12 cellular contexts compared by ENCODE assay signal in genomic region chr5:175908207-175908980, GRCh38. TPM values are rescaled to one million over a fixed set of nuclear protein-coding genes. Genes with fewer than 3 reads are reported as not detected.
A peak's percentile ranks its signal among the peaks of the same experiment; 100 is the strongest.
DNase-seq lines count a peak whose midpoint lies in the region; ATAC-seq, FAIRE-seq and TF ChIP-seq lines count a peak whose summit lies in the region.
"Not testable (repeated sequence)": the region's sequence is repeated elsewhere in the genome, so short reads cannot be mapped to it uniquely, and the experiment has no call there.
"Had no signal": no experiment of that assay in that cellular context is flagged by ENCODE, and none has a peak within 500 bp of the region (broad histone marks: within the 10 kb centered on the region; RNA-seq: fewer than 3 reads in every experiment).

No MANE protein-coding gene starts in this region.

- H3K27me3 ChIP-seq in BLaER1 treated with 17β-estradiol and CSF1 and Interleukin-3, amounts not matched to agents 10 nM and 100 nM; PC-3 (ENCODE audit: low read length); heart right ventricle; right lobe of liver; pancreas: not testable (repeated sequence)

- H3F3A ChIP-seq in PC-3 (ENCODE audit: low read length, unreplicated experiment) = not testable (repeated sequence)

- H3K4me1 Mint-ChIP-seq in stimulated activated naive B cell treated with anti-CD40 and anti-IgM and Interleukin-4, amounts not matched to agents 10 μg/mL and 1 μg/mL and 100 μg/mL, for 72 hours = not testable (repeated sequence)

- CTCF ChIA-PET in PC-3 (lab: Charles Lee) = not testable (repeated sequence)

- not testable (repeated sequence) for H3K9me3 ChIP-seq in BLaER1 treated with 17β-estradiol and CSF1 and Interleukin-3, amounts not matched to agents 10 nM and 100 nM (replicated peaks in 1 of 11); PC-3 (ENCODE audit: low read length); heart right ventricle; right lobe of liver; pancreas

- FAIRE-seq in pancreas (lab: Jason Lieb, UNC) = not testable (repeated sequence)

- TF ChIP-seq CTCF in PC-3 (conservative IDR thresholded peaks at IDR 0.05; ENCODE audit: low read depth, low read length); heart right ventricle (IDR thresholded peaks at IDR 0.05); right lobe of liver (IDR thresholded peaks at IDR 0.05); pancreas (IDR thresholded peaks at IDR 0.05): not testable (repeated sequence)

- not testable (repeated sequence) for H3K36me3 ChIP-seq in BLaER1 treated with 17β-estradiol and CSF1 and Interleukin-3, amounts not matched to agents 10 nM and 100 nM; PC-3 (ENCODE audit: low read depth, low read length); heart right ventricle; right lobe of liver; pancreas

- H3K9me3 Mint-ChIP-seq in stimulated activated naive B cell treated with anti-CD40 and anti-IgM and Interleukin-4, amounts not matched to agents 10 μg/mL and 1 μg/mL and 100 μg/mL, for 72 hours = not testable (repeated sequence)

- H3K36me3 Mint-ChIP-seq in stimulated activated naive B cell treated with anti-CD40 and anti-IgM and Interleukin-4, amounts not matched to agents 10 μg/mL and 1 μg/mL and 100 μg/mL, for 72 hours = peaks cover 5 to 15% of the 10 kb centered on the region in 2 donors

- not testable (repeated sequence) for H3K27me3 Mint-ChIP-seq in stimulated activated naive B cell treated with anti-CD40 and anti-IgM and Interleukin-4, amounts not matched to agents 10 μg/mL and 1 μg/mL and 100 μg/mL, for 72 hours

- BruUV-seq in PC-3 (replicated peaks; lab: Mats Ljungman, UMichigan) = not testable (repeated sequence)

- H2AFZ ChIP-seq in PC-3 (ENCODE audit: low read length) = not testable (repeated sequence)

- H3K4me1 ChIP-seq in BLaER1 treated with 17β-estradiol and CSF1 and Interleukin-3, amounts not matched to agents 10 nM and 100 nM = peaks cover 0 to 24% (median 13%) of the 10 kb centered on the region in 10 experiments; a peak in 14 of 20 replicates
- H3K4me1 ChIP-seq in PC-3 (ENCODE audit: insufficient read depth, low read length); heart right ventricle; right lobe of liver; pancreas: not testable (repeated sequence)

- H3K4me2 ChIP-seq in BLaER1 treated with 17β-estradiol and CSF1 and Interleukin-3, amounts not matched to agents 10 nM and 100 nM = peak overlapping the region in 8 of 11 experiments; percentile 44 to 65 (median 56); a peak in 15 of 22 replicates
- not testable (repeated sequence) for H3K4me2 ChIP-seq in PC-3 (ENCODE audit: low read length)

- H4K20me1 ChIP-seq in BLaER1 treated with 17β-estradiol and CSF1 and Interleukin-3, amounts not matched to agents 10 nM and 100 nM; PC-3 (ENCODE audit: low read length): not testable (repeated sequence)

- POLR2A ChIA-PET in PC-3 (lab: Charles Lee; ENCODE audit: unreplicated experiment) = not testable (repeated sequence)

- intact Hi-C loops in PC-3 (cut with micrococcal nuclease); heart right ventricle (cut with DNase I); right lobe of liver (cut with DNase I); pancreas (cut with DNase I): not testable (repeated sequence)

- H3K4me3 Mint-ChIP-seq in stimulated activated naive B cell treated with anti-CD40 and anti-IgM and Interleukin-4, amounts not matched to agents 10 μg/mL and 1 μg/mL and 100 μg/mL, for 72 hours = not testable (repeated sequence)

- DNase-seq in PC-3 (peak; percentile 45), heart right ventricle (peak in 1 of 2 donors; percentile 34), right lobe of liver (peak in 1 of 3 donors; percentile 65)
- DNase-seq in activated CD8-positive, alpha-beta memory T cell treated with anti-CD3 and anti-CD28 coated beads, Interleukin-2, amount 50 U/mL, for 48 hours = peak; percentile 29
- DNase-seq in pancreas; stimulated activated naive B cell treated with anti-CD40 and anti-IgM and Interleukin-4, amounts not matched to agents 10 μg/mL and 1 μg/mL and 100 μg/mL, for 72 hours: not testable (repeated sequence)

- peak overlapping the region in 1 of 11 experiments; percentile 29; a peak in 1 of 22 replicates for H3K9ac ChIP-seq in BLaER1 treated with 17β-estradiol and CSF1 and Interleukin-3, amounts not matched to agents 10 nM and 100 nM
- H3K9ac ChIP-seq in PC-3 (ENCODE audit: low read length) = not testable (repeated sequence)

- WGBS in heart right ventricle, 2 donors = 15 to 28% methylated on average over 20 of the region's 20 CpGs
- WGBS in right lobe of liver (ENCODE audit: insufficient coverage, low coverage, low lambda C conversion rate, missing lambda C conversion rate) = 34% methylated on average over 9 of the region's 20 CpGs
- WGBS in pancreas, 2 donors = 40 to 42% methylated on average over 19 to 20 of the region's 20 CpGs

- H3K4me3 ChIP-seq in BLaER1 treated with 17β-estradiol and CSF1 and Interleukin-3, amounts not matched to agents 10 nM and 100 nM; PC-3 (ENCODE audit: low read length); heart right ventricle; right lobe of liver; pancreas: not testable (repeated sequence)

- not testable (repeated sequence) for H3K79me2 ChIP-seq in PC-3 (ENCODE audit: low read length)

- not testable (repeated sequence) for H3K9me2 ChIP-seq in PC-3 (replicated peaks; ENCODE audit: low read length)

- ATAC-seq in PC-3 = peak; percentile 68
- peak; percentile 36 for ATAC-seq in esophagus mucosa
- peak; percentile 54 to 98 (median 87) for ATAC-seq in heart right ventricle
- peak; percentile 60 to 86 (median 74) for ATAC-seq in right lobe of liver
- peak in 3 of 4 donors; percentile 16 to 74 (median 64) for ATAC-seq in pancreas
- not testable (repeated sequence) for ATAC-seq in stimulated activated naive B cell treated with anti-CD40 and anti-IgM and Interleukin-4, amounts not matched to agents 10 μg/mL and 1 μg/mL and 100 μg/mL, for 72 hours (replicated peaks)

- TF ChIP-seq POLR2A in right lobe of liver (IDR thresholded peaks at IDR 0.05) = not testable (repeated sequence)

- not testable (repeated sequence) for H3K27ac ChIP-seq in BLaER1 treated with 17β-estradiol and CSF1 and Interleukin-3, amounts not matched to agents 10 nM and 100 nM; PC-3 (ENCODE audit: low read length); pancreas
- H3K27ac ChIP-seq in heart right ventricle (peak overlapping the region in 3 of 10 donors; percentile 34 to 68 (median 40)), right lobe of liver (peak overlapping the region in 2 of 3 donors; percentile 73 to 84)

- H3K27ac Mint-ChIP-seq in stimulated activated naive B cell treated with anti-CD40 and anti-IgM and Interleukin-4, amounts not matched to agents 10 μg/mL and 1 μg/mL and 100 μg/mL, for 72 hours = peak overlapping the region; percentile 10

RNA-seq across cellular contexts. Expression of gene CPLX2, which starts 37.0 kb away (rescaled TPM):
- 0.26 and 0.58 TPM in 2 replicates for total RNA-seq in PC-3 (2014; rRNA removed)
- total RNA-seq in esophagus mucosa = not detected
- total RNA-seq in heart right ventricle = not detected
- polyA plus RNA-seq in heart right ventricle = under 1 TPM in 1 of 2 donors, not detected in 1; 0.07 TPM
- under 1 TPM in 2 of 6 experiments, not detected in 4; 0.18 to 0.56 TPM for total RNA-seq in right lobe of liver
- total RNA-seq in pancreas = 10 to 100 TPM in 1 of 6 donors, 1 to 10 TPM in 5; 2.3 to 13.4 (median 4.3) TPM
- polyA plus RNA-seq in pancreas = 10 to 100 TPM; 51.9 to 83.9 TPM
- total RNA-seq: Daoy, GM23248, RPMI7951 had no signal
- polyA plus RNA-seq: CD14-positive monocyte, GM23248 had no signal

RNA-seq across cellular contexts. Expression of gene THOC3, which starts 59.7 kb away (rescaled TPM):
- total RNA-seq in PC-3 (2014; rRNA removed) (218 and 241 TPM in 2 replicates), esophagus mucosa (155 TPM), heart right ventricle (10 to 100 TPM in 5 of 10 donors, 1 to 10 TPM in 5; 4.6 to 15.5 (median 10.5) TPM), right lobe of liver (10 to 100 TPM; 12.0 to 26.6 (median 21.9) TPM), pancreas (10 to 100 TPM in 4 of 6 donors, 1 to 10 TPM in 2; 7.2 to 20.5 (median 12.0) TPM)
- polyA plus RNA-seq in heart right ventricle (10 to 100 TPM in 1 of 2 donors, 1 to 10 TPM in 1; 2.9 to 16.2 TPM), pancreas (10 to 100 TPM in 1 of 2 donors, 1 to 10 TPM in 1; 4.2 to 14.3 TPM)
